Comparison of ENCODE assay signal across 23 cellular contexts in genomic region chr6:134813146-134813545, GRCh38.
"Had no signal": no experiment of that assay in that cellular context is flagged by ENCODE, and none has a peak within 500 bp of the region (broad histone marks: within the 10 kb centered on the region; RNA-seq: fewer than 3 reads in every experiment).

No MANE protein-coding gene starts in this region.

- H2AFZ ChIP-seq: neural progenitor cell had no signal

- H3K4me1 ChIP-seq: neural progenitor cell, psoas muscle, sigmoid colon, spleen, testis had no signal

- H3K27ac ChIP-seq: neural progenitor cell, ovary, psoas muscle, sigmoid colon, spleen, testis had no signal

- H3K4me3 ChIP-seq: mucosa of descending colon, neural progenitor cell, ovary, psoas muscle, sigmoid colon, spleen, testis had no signal

- H3K36me3 ChIP-seq: neural progenitor cell, ovary, sigmoid colon, spleen had no signal

- H3K9ac ChIP-seq: neural progenitor cell had no signal

- H3K9me3 ChIP-seq: mucosa of descending colon, ovary, psoas muscle, sigmoid colon, spleen, testis had no signal

- H3K27me3 ChIP-seq: neural progenitor cell, ovary, sigmoid colon, spleen, testis had no signal

- ATAC-seq: activated CD8-positive, alpha-beta T cell treated with anti-CD3 and anti-CD28 coated beads for 36 hours; activated T-helper 17 cell treated with anti-CD3 and anti-CD28 coated beads, Interleukin-2, amount 50 U/mL, for 72 hours; effector memory CD8-positive, alpha-beta T cell; mucosa of descending colon; naive thymus-derived CD4-positive, alpha-beta T cell; psoas muscle; stimulated activated memory B cell treated with anti-CD40 and anti-IgM and Interleukin-4, amounts not matched to agents 10 μg/mL and 1 μg/mL and 100 μg/mL, for 72 hours had no signal

- DNase-seq: activated CD4-positive, alpha-beta T cell treated with anti-CD3 and anti-CD28 coated beads, Interleukin-2, amount 10 ng/mL, durations not matched to agents 24 days and 14 days; activated CD4-positive, CD25-positive, alpha-beta regulatory T cell; activated CD8-positive, alpha-beta T cell treated with anti-CD3 and anti-CD28 coated beads for 36 hours; activated naive CD4-positive, alpha-beta T cell; activated naive CD8-positive, alpha-beta T cell treated with anti-CD3 and anti-CD28 coated beads, Interleukin-2, amount 10 ng/mL, durations not matched to agents 7 days and 5 days; activated T-cell treated with anti-CD3 and anti-CD28 coated beads, Interleukin-2, amount 50 U/mL, for 1 hour; aorta; dermis blood vessel endothelial cell; effector memory CD8-positive, alpha-beta T cell; mesenchymal stem cell; mucosa of descending colon; naive thymus-derived CD4-positive, alpha-beta T cell; ovary; psoas muscle; sigmoid colon; spleen; stimulated activated CD4-positive, alpha-beta T cell treated with anti-CD3 and anti-CD28 coated beads, Interleukin-4, amount 100 ng/mL, for 4 hours; T-helper 1 cell; T-helper 9 cell; testis had no signal

- H3K4me2 ChIP-seq: neural progenitor cell had no signal
